19 cellular contexts compared by ENCODE assay signal in the genomic region with DNA sequence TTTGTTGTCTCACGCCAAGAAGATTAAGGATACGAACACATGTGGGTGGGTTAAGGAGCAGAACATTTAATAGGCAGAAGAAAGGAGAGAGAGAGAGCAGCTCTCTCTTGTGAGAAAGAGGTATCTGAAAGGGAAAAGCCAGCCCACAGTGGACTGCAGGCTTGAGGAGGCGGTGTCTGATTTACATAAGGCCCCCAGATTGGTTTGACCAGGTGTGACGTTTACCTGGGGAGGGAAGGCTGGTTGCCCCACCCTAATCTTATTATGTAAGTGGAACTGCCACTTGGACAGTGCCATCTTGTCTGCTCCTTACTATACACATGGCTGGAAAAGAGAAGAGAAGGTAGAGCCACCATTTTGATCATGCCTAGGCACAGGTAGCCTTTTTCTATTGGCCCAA.
A peak's percentile ranks its signal among the peaks of the same experiment; 100 is the strongest.
DNase-seq lines count a peak whose midpoint lies in the region; ATAC-seq, FAIRE-seq and TF ChIP-seq lines count a peak whose summit lies in the region.
"Had no signal": no experiment of that assay in that cellular context is flagged by ENCODE, and none has a peak within 500 bp of the region (broad histone marks: within the 10 kb centered on the region; RNA-seq: fewer than 3 reads in every experiment).

No MANE protein-coding gene starts in this region.

- no peak overlapping the region for H3K4me2 ChIP-seq in K562 (ENCODE audit: insufficient read depth, low read length)
- H3K4me2 ChIP-seq: BLaER1 treated with 17β-estradiol and CSF1 and Interleukin-3, amounts not matched to agents 10 nM and 100 nM had no signal

- no peaks in the 10 kb centered on the region for H3K9me3 ChIP-seq in K562 (replicated peaks; ENCODE audit: control insufficient read depth, insufficient read depth, low read depth, low read length)
- H3K9me3 ChIP-seq in skeletal muscle tissue (ENCODE audit: control insufficient read depth in 3 of 3, low read length in 3 of 3), result peaks cover 0 to 2% (median 0%) of the 10 kb centered on the region in 3 donors
- peaks cover 13% of the 10 kb centered on the region for H3K9me3 ChIP-seq in left ventricle myocardium inferior (replicated peaks)
- no peaks in the 10 kb centered on the region for H3K9me3 ChIP-seq in psoas muscle
- H3K9me3 ChIP-seq: gastrocnemius medialis, thyroid gland had no signal

- no peak for TF ChIP-seq CTCF in K562 (IDR thresholded peaks at IDR 0.05 in 2 of 3, conservative IDR thresholded peaks at IDR 0.05 in 1 of 3; ENCODE audit: insufficient read depth in 2 of 3, low read depth in 1 of 3, low read length in 3 of 3)
- no peak for TF ChIP-seq CTCF in left ventricle myocardium inferior (IDR thresholded peaks at IDR 0.05; ENCODE audit: borderline replicate concordance)
- no peak for TF ChIP-seq CTCF in psoas muscle (IDR thresholded peaks at IDR 0.05)

- no peaks in the 10 kb centered on the region for H3K9me1 ChIP-seq in K562 (ENCODE audit: control insufficient read depth, insufficient read depth, low read length)

- H3K9ac ChIP-seq in K562 (ENCODE audit: insufficient read depth in 1 of 2, low read depth in 2 of 2, low read length in 2 of 2), result no peak overlapping the region
- H3K9ac ChIP-seq in skeletal muscle tissue (ENCODE audit: low read depth in 1 of 3, low read length in 3 of 3), result peak overlapping the region in 1 of 3 donors; percentile 33
- H3K9ac ChIP-seq: BLaER1 treated with 17β-estradiol and CSF1 and Interleukin-3, amounts not matched to agents 10 nM and 100 nM had no signal

- H2AFZ ChIP-seq in K562 (ENCODE audit: low read depth, low read length), result peak overlapping the region; percentile 25; the same call in 1 of the 2 replicates

- TF ChIP-seq RAD21 in Ishikawa (IDR thresholded peaks at IDR 0.05; ENCODE audit: low read depth) (no peak), K562 (CRISPR knock-in tag; conservative IDR thresholded peaks at IDR 0.05 in 1 of 2, IDR thresholded peaks at IDR 0.05 in 1 of 2) (no peak)

- in situ Hi-C loops in K562 (cut with MboI), result no loop called here

- H3K36me3 ChIP-seq in K562 (ENCODE audit: control insufficient read depth, insufficient read depth, low read length) (no peaks in the 10 kb centered on the region), skeletal muscle tissue (ENCODE audit: control insufficient read depth in 3 of 3, insufficient read depth in 3 of 3, low read length in 3 of 3) (no peaks in the 10 kb centered on the region), left ventricle myocardium inferior (no peaks in the 10 kb centered on the region), psoas muscle (ENCODE audit: insufficient read depth in 1 of 2, low read depth in 1 of 2) (no peaks in the 10 kb centered on the region)
- H3K36me3 ChIP-seq: BLaER1 treated with 17β-estradiol and CSF1 and Interleukin-3, amounts not matched to agents 10 nM and 100 nM; brain microvascular endothelial cell; gastrocnemius medialis; thyroid gland had no signal

- H3K4me1 ChIP-seq in K562 (replicated peaks in 1 of 2; ENCODE audit: control insufficient read depth in 2 of 2, insufficient read depth in 2 of 2, low read length in 2 of 2) (no peaks in the 10 kb centered on the region), skeletal muscle tissue (ENCODE audit: control insufficient read depth in 3 of 3, insufficient read depth in 3 of 3, low read length in 3 of 3) (peaks cover 3 to 11% (median 9%) of the 10 kb centered on the region in 3 donors), left ventricle myocardium inferior (peaks cover 18% of the 10 kb centered on the region), psoas muscle (no peaks in the 10 kb centered on the region)
- H3K4me1 ChIP-seq: BLaER1 treated with 17β-estradiol and CSF1 and Interleukin-3, amounts not matched to agents 10 nM and 100 nM had no signal

- no peaks in the 10 kb centered on the region for H4K20me1 ChIP-seq in K562 (replicated peaks; ENCODE audit: control insufficient read depth, insufficient read depth, low read length)
- H4K20me1 ChIP-seq: BLaER1 treated with 17β-estradiol and CSF1 and Interleukin-3, amounts not matched to agents 10 nM and 100 nM had no signal

- H3K4me3 ChIP-seq in K562, result no peak overlapping the region
- H3K4me3 ChIP-seq in skeletal muscle tissue (ENCODE audit: low read length in 3 of 3), result no peak overlapping the region
- H3K4me3 ChIP-seq in left ventricle myocardium inferior, result no peak overlapping the region
- no peak overlapping the region for H3K4me3 ChIP-seq in psoas muscle
- H3K4me3 ChIP-seq: BLaER1 treated with 17β-estradiol and CSF1 and Interleukin-3, amounts not matched to agents 10 nM and 100 nM; gastrocnemius medialis; thyroid gland had no signal

- no peaks in the 10 kb centered on the region for H3K79me2 ChIP-seq in K562 (ENCODE audit: control insufficient read depth, insufficient read depth, low read length)

- POLR2A ChIA-PET in K562 (lab: Yijun Ruan, JAX), result no interaction called here

- peak; percentile 41 for DNase-seq in activated CD8-positive, alpha-beta memory T cell treated with anti-CD3 and anti-CD28 coated beads, Interleukin-2, amount 50 U/mL, for 48 hours
- no peak for DNase-seq in activated CD8-positive, alpha-beta memory T cell treated with anti-CD3 and anti-CD28 coated beads for 24 hours
- DNase-seq in K562 (ENCODE audit: extremely low read depth in 1 of 4, low spot score in 3 of 4), result peak in 2 of 4 experiments; percentile 29 to 40
- DNase-seq in left ventricle myocardium inferior, result no peak
- no peak for DNase-seq in psoas muscle
- no peak for DNase-seq in effector CD4-positive, alpha-beta T cell
- DNase-seq: brain microvascular endothelial cell, gastrocnemius medialis, hypothalamus, naive B cell, NCI-H1105 treated with DMSO at 0.1 percent for 48 hours, NCI-H446, OCI-M1, right cardiac atrium had no signal

- intact Hi-C loops in K562 (cut with micrococcal nuclease) (no loop called here), left ventricle myocardium inferior (cut with micrococcal nuclease) (no loop called here), psoas muscle (cut with DNase I) (no loop called here)

- no peak for TF ChIP-seq POLR2A in K562 (conservative IDR thresholded peaks at IDR 0.05)

- no peak for FAIRE-seq in K562 (lab: Jason Lieb, UNC)

- H3K27ac ChIP-seq in K562 (ENCODE audit: extremely low read depth, low read depth, low read length) (no peak overlapping the region), skeletal muscle tissue (ENCODE audit: low read depth, low read length) (peak overlapping the region; percentile 14), left ventricle myocardium inferior (replicated peaks) (no peak overlapping the region), psoas muscle (no peak overlapping the region)
- H3K27ac ChIP-seq: BLaER1 treated with 17β-estradiol and CSF1 and Interleukin-3, amounts not matched to agents 10 nM and 100 nM; brain microvascular endothelial cell; gastrocnemius medialis had no signal

- WGBS in K562 (ENCODE audit: insufficient coverage, low coverage, missing lambda C conversion rate), result 14% methylated on average over 4 of the region's 4 CpGs
- 94 to 98% (median 95%) methylated on average over 4 of the region's 4 CpGs for WGBS in psoas muscle, 3 donors

- BruUV-seq in K562 (replicated peaks; lab: Mats Ljungman, UMichigan), result no TSS peak

- no peak for TF ChIP-seq EP300 in Ishikawa (IDR thresholded peaks at IDR 0.05; ENCODE audit: borderline replicate concordance)
- TF ChIP-seq EP300 in K562 (IDR thresholded peaks at IDR 0.05; ENCODE audit: low read length), result no peak

- H3K27me3 ChIP-seq in K562 (ENCODE audit: control insufficient read depth in 2 of 2, insufficient read depth in 2 of 2, low read length in 2 of 2) (peaks cover 4 to 16% of the 10 kb centered on the region in 2 experiments; a peak in 3 of 5 replicates), skeletal muscle tissue (ENCODE audit: control insufficient read depth in 3 of 3, insufficient read depth in 3 of 3, low read length in 3 of 3) (no peaks in the 10 kb centered on the region), left ventricle myocardium inferior (ENCODE audit: low read depth) (no peaks in the 10 kb centered on the region), psoas muscle (ENCODE audit: insufficient read depth in 3 of 3, low read length in 2 of 3) (no peaks in the 10 kb centered on the region)
- H3K27me3 ChIP-seq: BLaER1 treated with 17β-estradiol and CSF1 and Interleukin-3, amounts not matched to agents 10 nM and 100 nM; brain microvascular endothelial cell; gastrocnemius medialis; thyroid gland had no signal

- ATAC-seq in K562, result peak; percentile 85
- ATAC-seq in psoas muscle, result no peak
- ATAC-seq: gastrocnemius medialis, left lobe of liver had no signal

- CTCF ChIA-PET in K562 (lab: Yijun Ruan, JAX; ENCODE audit: low intra/inter-chr PET ratio), result no interaction called here

TF ChIP-seq in Ishikawa, 13 proteins besides CTCF, POLR2A, EP300 and RAD21:
- TF ChIP-seq YY1 (IDR thresholded peaks at IDR 0.05; ENCODE audit: low read depth) (peak; percentile 38; the same call in 1 of the 2 replicates), TEAD4 (IDR thresholded peaks at IDR 0.05) (no peak)

TF ChIP-seq in K562, 482 proteins besides CTCF, POLR2A, EP300 and RAD21:
- TF ChIP-seq YY1 (IDR thresholded peaks at IDR 0.05; ENCODE audit: borderline replicate concordance in 1 of 3, control insufficient read depth in 1 of 3, extremely low read depth in 1 of 3, insufficient read depth in 3 of 3, insufficient read length in 1 of 3, insufficient replicate concordance in 2 of 3, low read depth in 1 of 3, low read length in 2 of 3), result peak in 1 of 3 experiments; percentile 12
- no peak for TF ChIP-seq ATF1 (CRISPR knock-in tag; IDR thresholded peaks at IDR 0.05)
- TF ChIP-seq ATF1 (tag; IDR thresholded peaks at IDR 0.05), result peak; percentile 43
- TF ChIP-seq, protein P1, sequence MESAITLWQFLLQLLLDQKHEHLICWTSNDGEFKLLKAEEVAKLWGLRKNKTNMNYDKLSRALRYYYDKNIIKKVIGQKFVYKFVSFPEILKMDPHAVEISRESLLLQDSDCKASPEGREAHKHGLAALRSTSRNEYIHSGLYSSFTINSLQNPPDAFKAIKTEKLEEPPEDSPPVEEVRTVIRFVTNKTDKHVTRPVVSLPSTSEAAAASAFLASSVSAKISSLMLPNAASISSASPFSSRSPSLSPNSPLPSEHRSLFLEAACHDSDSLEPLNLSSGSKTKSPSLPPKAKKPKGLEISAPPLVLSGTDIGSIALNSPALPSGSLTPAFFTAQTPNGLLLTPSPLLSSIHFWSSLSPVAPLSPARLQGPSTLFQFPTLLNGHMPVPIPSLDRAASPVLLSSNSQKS (CRISPR knock-in tag; IDR thresholded peaks at IDR 0.05), result no peak
TF ChIP-seq in K562: peak in this region for 2.
